11 cellular contexts compared by ENCODE assay signal in genomic region chr11:57072640-57073039, GRCh38.
A peak's percentile ranks its signal among the peaks of the same experiment; 100 is the strongest.
DNase-seq lines count a peak whose midpoint lies in the region; ATAC-seq and TF ChIP-seq lines count a peak whose summit lies in the region.
"Had no signal": no experiment of that assay in that cellular context is flagged by ENCODE, and none has a peak within 500 bp of the region (broad histone marks: within the 10 kb centered on the region; RNA-seq: fewer than 3 reads in every experiment).

No MANE protein-coding gene starts in this region.

- H3K36me3 ChIP-seq in right atrium auricular region (no peaks in the 10 kb centered on the region), lower lobe of right lung (no peaks in the 10 kb centered on the region), vagina (no peaks in the 10 kb centered on the region)

- no peaks in the 10 kb centered on the region for H3K4me1 Mint-ChIP-seq in T-cell

- H3K4me3 ChIP-seq in right atrium auricular region: no peak overlapping the region
- no peak overlapping the region for H3K4me3 ChIP-seq in coronary artery
- no peak overlapping the region for H3K4me3 ChIP-seq in lower lobe of right lung
- H3K4me3 ChIP-seq in vagina: no peak overlapping the region

- no peak for TF ChIP-seq POLR2A in vagina (IDR thresholded peaks at IDR 0.05)

- H3K27me3 ChIP-seq in right atrium auricular region (no peaks in the 10 kb centered on the region), lower lobe of right lung (ENCODE audit: low read depth) (no peaks in the 10 kb centered on the region), vagina (no peaks in the 10 kb centered on the region)

- H3K9me3 Mint-ChIP-seq in T-cell: peaks cover 0 to 3% (median 0%) of the 10 kb centered on the region in 3 donors
- H3K9me3 Mint-ChIP-seq: activated CD8-positive, alpha-beta T cell treated with anti-CD3 and anti-CD28 coated beads for 36 hours had no signal

- intact Hi-C loops in Right ventricle myocardium inferior (cut with DNase I) (no loop called here), lower lobe of right lung (cut with DNase I) (no loop called here), vagina (cut with DNase I) (no loop called here)

- no peak for DNase-seq in Right ventricle myocardium inferior (ENCODE audit: missing footprints)
- no peak for DNase-seq in right atrium auricular region (ENCODE audit: low spot score)
- no peak for DNase-seq in coronary artery (ENCODE audit: low spot score)
- DNase-seq in lower lobe of right lung: no peak
- DNase-seq in vagina (ENCODE audit: extremely low spot score in 2 of 2): no peak
- no peak for DNase-seq in activated T-cell treated with anti-CD3 and anti-CD28 coated beads for 4 hours
- DNase-seq in T-cell: no peak
- DNase-seq: 8988T; activated CD8-positive, alpha-beta T cell treated with anti-CD3 and anti-CD28 coated beads for 36 hours; midbrain had no signal

- CTCF ChIA-PET in T-cell (lab: Charles Lee): no interaction called here

- no peaks in the 10 kb centered on the region for H3K36me3 Mint-ChIP-seq in T-cell

- H3K27ac ChIP-seq in right atrium auricular region (peak overlapping the region in 1 of 2 donors; percentile 7), coronary artery (peak overlapping the region; percentile 68 to 77), lower lobe of right lung (peak overlapping the region; percentile 19), vagina (peak overlapping the region; percentile 27)

- H3K27me3 Mint-ChIP-seq in T-cell: no peaks in the 10 kb centered on the region

- TF ChIP-seq CTCF in right atrium auricular region (IDR thresholded peaks at IDR 0.05) (no peak), coronary artery (IDR thresholded peaks at IDR 0.05) (no peak), lower lobe of right lung (IDR thresholded peaks at IDR 0.05) (no peak), vagina (IDR thresholded peaks at IDR 0.05) (no peak)

- H3K9me3 ChIP-seq in right atrium auricular region (no peaks in the 10 kb centered on the region), lower lobe of right lung (no peaks in the 10 kb centered on the region), vagina (no peaks in the 10 kb centered on the region)

- no peak overlapping the region for H3K27ac Mint-ChIP-seq in T-cell
- H3K27ac Mint-ChIP-seq: activated CD8-positive, alpha-beta T cell treated with anti-CD3 and anti-CD28 coated beads for 36 hours had no signal

- H3K4me1 ChIP-seq in right atrium auricular region: peaks cover 0 to 7% of the 10 kb centered on the region in 2 donors
- H3K4me1 ChIP-seq in lower lobe of right lung: peaks cover 6% of the 10 kb centered on the region
- H3K4me1 ChIP-seq in vagina: peaks cover 19% of the 10 kb centered on the region

- no peak overlapping the region for H3K4me3 Mint-ChIP-seq in T-cell
- H3K4me3 Mint-ChIP-seq: activated CD8-positive, alpha-beta T cell treated with anti-CD3 and anti-CD28 coated beads for 36 hours had no signal

- ATAC-seq in Right ventricle myocardium inferior (peak; percentile 83), lower lobe of right lung (peak; percentile 89 to 93), T-cell (replicated peaks in 1 of 4) (no peak)
- ATAC-seq in activated CD4-positive, CD25-positive, alpha-beta regulatory T cell treated with anti-CD3 and anti-CD28 coated beads, Interleukin-2, amount 50 U/mL, for 24 hours: no peak
- ATAC-seq: activated CD8-positive, alpha-beta T cell treated with anti-CD3 and anti-CD28 coated beads for 36 hours had no signal

- POLR2A ChIA-PET in T-cell (lab: Charles Lee): no interaction called here

Comparison
In these comparisons a context has a peak if more than half of its experiments do, and no peak if none do; other contexts are left out.
1. ATAC-seq: peak in Right ventricle myocardium inferior (single experiment) and lower lobe of right lung (2 of 2); none in activated CD4-positive, CD25-positive, alpha-beta regulatory T cell treated with anti-CD3 and anti-CD28 coated beads, Interleukin-2, amount 50 U/mL, for 24 hours (0 of 2) and T-cell (0 of 4).